ENCODE assay signal across 1 cellular context in the genomic region with DNA sequence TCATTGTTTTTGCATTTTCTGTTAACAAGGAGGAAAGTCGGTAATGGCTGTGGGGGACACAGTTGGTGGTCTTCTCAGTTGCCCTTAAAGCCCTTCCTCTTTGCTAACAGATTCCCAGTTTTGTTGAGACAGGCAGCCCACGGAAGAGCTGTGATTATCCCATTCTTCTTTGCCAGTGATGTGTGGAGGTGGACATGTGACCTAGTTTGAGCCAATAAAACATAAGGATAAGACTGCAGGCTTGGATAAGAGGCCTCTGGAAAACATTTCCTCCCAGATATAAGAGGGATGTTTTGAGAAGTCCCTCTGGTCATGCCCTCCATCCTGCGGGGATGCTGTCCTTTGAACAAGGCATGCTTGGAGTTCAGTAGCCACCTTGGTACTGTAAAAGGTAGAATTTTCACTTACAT.
TF ChIP-seq lines count a peak whose summit lies in the region.

No MANE protein-coding gene starts in this region.

TF ChIP-seq in SK-N-SH treated with all-trans-retinoic acid at 6 μM for 48 hours, 23 proteins besides CTCF, POLR2A, EP300 and RAD21 (continued from another document):
- no peak for TF ChIP-seq PATZ1 (CRISPR knock-in tag; IDR thresholded peaks at IDR 0.05; ENCODE audit: borderline replicate concordance)
- no peak for TF ChIP-seq ZNF70 (CRISPR knock-in tag; IDR thresholded peaks at IDR 0.05)
- no peak for TF ChIP-seq CSRNP3 (CRISPR knock-in tag; IDR thresholded peaks at IDR 0.05)
- TF ChIP-seq OSR1 (CRISPR knock-in tag; IDR thresholded peaks at IDR 0.05): no peak
- TF ChIP-seq BACH2 (CRISPR knock-in tag; IDR thresholded peaks at IDR 0.05; ENCODE audit: borderline replicate concordance): no peak
- TF ChIP-seq PPARA (CRISPR knock-in tag; IDR thresholded peaks at IDR 0.05; ENCODE audit: borderline replicate concordance): no peak
